In the genomic region with DNA sequence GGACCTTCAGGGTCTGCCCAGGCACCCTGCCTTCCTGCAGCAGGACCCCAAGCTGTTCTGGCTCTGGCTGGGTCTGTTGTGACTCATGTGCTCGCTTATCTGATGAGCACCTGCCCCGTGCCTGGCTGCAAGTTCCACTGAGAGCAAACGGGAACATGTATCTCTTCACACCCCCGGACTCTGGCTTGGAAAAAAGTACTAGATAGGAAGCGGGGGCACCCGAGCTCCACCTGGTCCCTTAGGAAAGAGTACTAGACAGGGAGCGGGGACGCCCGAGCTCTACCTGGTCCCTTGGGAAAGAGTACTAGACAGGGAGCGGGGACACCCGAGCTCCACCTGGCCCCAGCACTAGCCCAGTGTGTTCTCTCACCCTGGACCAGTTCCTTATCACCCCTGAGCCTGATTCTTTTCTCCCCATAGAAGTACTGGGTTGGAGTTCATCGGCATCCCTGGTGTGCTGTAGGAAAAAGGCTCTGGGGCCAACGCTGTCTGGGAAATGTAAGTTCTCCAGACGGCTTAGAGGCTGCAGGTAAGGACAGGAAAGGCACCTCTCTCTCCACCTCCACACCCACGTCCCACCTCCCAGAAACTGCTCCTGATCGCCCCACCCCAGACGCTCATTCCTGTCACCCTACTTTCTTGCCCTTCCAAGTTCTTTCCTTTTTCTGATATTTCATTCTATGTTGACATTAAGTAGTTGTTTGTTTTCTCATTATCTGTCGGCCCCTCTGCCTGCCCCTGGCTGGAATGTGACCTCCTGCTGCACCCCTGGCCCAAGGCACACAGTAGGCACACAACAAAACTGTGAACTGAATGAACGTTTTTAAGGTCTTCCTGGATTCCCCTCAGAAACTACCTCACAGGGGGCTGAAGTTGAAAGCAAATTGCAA, we compare ENCODE assay signal across 15 cellular contexts. TPM values are rescaled to one million over a fixed set of nuclear protein-coding genes. Genes with fewer than 3 reads are reported as not detected.
DNase-seq lines count a peak whose midpoint lies in the region; ATAC-seq and TF ChIP-seq lines count a peak whose summit lies in the region.
"Had no signal": no experiment of that assay in that cellular context is flagged by ENCODE, and none has a peak within 500 bp of the region (broad histone marks: within the 10 kb centered on the region; RNA-seq: fewer than 3 reads in every experiment).

No MANE protein-coding gene starts in this region.

- 54% methylated on average over 19 of the region's 19 CpGs for WGBS in hepatocyte (ENCODE audit: low lambda C conversion rate, missing lambda C conversion rate)
- WGBS in psoas muscle, 3 donors: 83 to 88% (median 88%) methylated on average over 19 of the region's 19 CpGs

- no peaks in the 10 kb centered on the region for H3K9me2 ChIP-seq in hepatocyte (replicated peaks; ENCODE audit: insufficient read depth)

- DNase-seq in DND-41 (no peak), hepatocyte (ENCODE audit: low spot score) (peak; percentile 62), psoas muscle (peak in 1 of 2 donors; percentile 46), left lung (no peak)
- no peak for DNase-seq in stimulated activated naive CD4-positive, alpha-beta T cell treated with Interleukin-2 at 50 U/mL for 16 hours (lab: John Stamatoyannopoulos, UW)
- DNase-seq: activated CD4-positive, CD25-positive, alpha-beta regulatory T cell treated with anti-CD3 and anti-CD28 coated beads, Interleukin-2, amount 50 U/mL, for 72 hours; activated naive CD4-positive, alpha-beta T cell treated with Interleukin-2 at 50 U/mL for 16 hours; activated T-cell treated with anti-CD3 and anti-CD28 coated beads, Interleukin-2, amount 50 U/mL, for 4 hours; glutamatergic neuron; NCI-H1694; NCI-H226; NCI-H748 treated with DMSO at 0.1 percent for 48 hours had no signal

- H4K20me1 ChIP-seq in DND-41 (ENCODE audit: insufficient read depth, low read length) (peaks cover 55% of the 10 kb centered on the region), hepatocyte (ENCODE audit: insufficient read depth, poor library complexity, severe bottlenecking) (no peaks in the 10 kb centered on the region)

- peaks cover 13% of the 10 kb centered on the region for H3K4me1 ChIP-seq in DND-41 (ENCODE audit: insufficient read depth, low read length)
- peaks cover 25% of the 10 kb centered on the region for H3K4me1 ChIP-seq in HUES48 (ENCODE audit: control insufficient read depth, insufficient read depth, low read length)
- H3K4me1 ChIP-seq in hepatocyte (ENCODE audit: insufficient read depth): peaks cover 7% of the 10 kb centered on the region
- H3K4me1 ChIP-seq in psoas muscle: peaks cover 23% of the 10 kb centered on the region
- no peaks in the 10 kb centered on the region for H3K4me1 ChIP-seq in left lung

- H3K4me3 ChIP-seq in DND-41 (ENCODE audit: low read depth in 1 of 2, low read length in 2 of 2): no peak overlapping the region
- no peak overlapping the region for H3K4me3 ChIP-seq in HUES48 (ENCODE audit: low read depth, low read length)
- H3K4me3 ChIP-seq in hepatocyte: no peak overlapping the region
- no peak overlapping the region for H3K4me3 ChIP-seq in psoas muscle
- no peak overlapping the region for H3K4me3 ChIP-seq in left lung

- H3K9me3 ChIP-seq in DND-41 (ENCODE audit: insufficient read depth, low read length, severe bottlenecking) (peaks cover 2% of the 10 kb centered on the region), HUES48 (ENCODE audit: control insufficient read depth, insufficient read depth, low read length) (no peaks in the 10 kb centered on the region), hepatocyte (ENCODE audit: low read depth) (no peaks in the 10 kb centered on the region), psoas muscle (no peaks in the 10 kb centered on the region), left lung (no peaks in the 10 kb centered on the region)

- peaks cover 100% of the 10 kb centered on the region for H3K79me2 ChIP-seq in DND-41 (ENCODE audit: insufficient read depth, low read length)
- H3K79me2 ChIP-seq in hepatocyte: peaks cover 83% of the 10 kb centered on the region

- H3K27ac ChIP-seq in DND-41 (ENCODE audit: low read length) (peak overlapping the region; percentile 34), HUES48 (ENCODE audit: low read depth, low read length) (peak overlapping the region; percentile 33), hepatocyte (peak overlapping the region; percentile 28), psoas muscle (no peak overlapping the region), left lung (no peak overlapping the region)

- TF ChIP-seq CTCF in DND-41 (IDR thresholded peaks at IDR 0.05; ENCODE audit: borderline replicate concordance, extremely low read depth, low read length, poor library complexity, severe bottlenecking): no peak
- no peak for TF ChIP-seq CTCF in hepatocyte (IDR thresholded peaks at IDR 0.05; ENCODE audit: poor library complexity)
- TF ChIP-seq CTCF in psoas muscle (IDR thresholded peaks at IDR 0.05): no peak
- no peak for TF ChIP-seq CTCF in left lung (IDR thresholded peaks at IDR 0.05)

- no peak overlapping the region for H3K9ac ChIP-seq in DND-41 (ENCODE audit: low read depth, low read length)
- H3K9ac ChIP-seq in HUES48 (ENCODE audit: low read depth, low read length): no peak overlapping the region

- H3K4me2 ChIP-seq in DND-41 (ENCODE audit: insufficient read depth, low read length) (no peak overlapping the region), hepatocyte (peak overlapping the region; percentile 44)

- no peak overlapping the region for H2AFZ ChIP-seq in DND-41 (ENCODE audit: low read depth, low read length)
- no peak overlapping the region for H2AFZ ChIP-seq in hepatocyte

- intact Hi-C loops in psoas muscle (cut with DNase I): no loop called here
- intact Hi-C loops in left lung (cut with DNase I): no loop called here

- H3K36me3 ChIP-seq in DND-41 (ENCODE audit: insufficient read depth, low read length) (peaks cover 57% of the 10 kb centered on the region), HUES48 (ENCODE audit: control insufficient read depth, insufficient read depth, low read length) (no peaks in the 10 kb centered on the region), hepatocyte (replicated peaks; ENCODE audit: insufficient read depth, low read depth) (no peaks in the 10 kb centered on the region), psoas muscle (ENCODE audit: insufficient read depth in 1 of 2, low read depth in 1 of 2) (no peaks in the 10 kb centered on the region), left lung (no peaks in the 10 kb centered on the region)

- H3K27me3 ChIP-seq in DND-41 (ENCODE audit: insufficient read depth, low read length, poor library complexity) (no peaks in the 10 kb centered on the region), HUES48 (ENCODE audit: control insufficient read depth, insufficient read depth, low read length) (no peaks in the 10 kb centered on the region), hepatocyte (no peaks in the 10 kb centered on the region), psoas muscle (ENCODE audit: insufficient read depth in 3 of 3, low read length in 2 of 3) (no peaks in the 10 kb centered on the region), left lung (no peaks in the 10 kb centered on the region)

- no peak for ATAC-seq in DND-41 (ENCODE audit: insufficient read depth, low read depth)
- ATAC-seq in psoas muscle: peak in 3 of 4 donors; percentile 14 to 44 (median 17)
- no peak for ATAC-seq in GM19463 (IDR thresholded peaks at IDR 0.05; ENCODE audit: unreplicated experiment)
- no peak for ATAC-seq in left lung
- ATAC-seq: activated T-cell treated with anti-CD3 and anti-CD28 coated beads, Interleukin-2, amount 50 U/mL, for 4 hours; HCT116 had no signal

RNA-seq across cellular contexts. Expression of gene HDAC4, which starts 40.2 kb away (rescaled TPM):
- total RNA-seq in hepatocyte (9.0 and 10.8 TPM in 2 replicates), psoas muscle (100 to 1,000 TPM; 129 to 329 (median 154) TPM), left lung (10 to 100 TPM; 31.8 to 36.8 TPM)
- polyA plus RNA-seq in hepatocyte (9.3 and 9.5 TPM in 2 replicates), psoas muscle (10 to 100 TPM in 2 of 3 donors, 1 to 10 TPM in 1; 7.9 to 38.6 (median 29.9) TPM)

Comparison
In these comparisons a context has a peak if more than half of its experiments do, and no peak if none do; other contexts are left out.
1. ATAC-seq: peak in psoas muscle (3 of 4); none in DND-41 (single experiment), GM19463 (single experiment) and left lung (single experiment).
2. H3K27ac ChIP-seq: peak in DND-41 (single experiment), HUES48 (single experiment) and hepatocyte (single experiment); none in psoas muscle (single experiment) and left lung (0 of 2).